ENCODE assay signal across 8 cellular contexts in the genomic region with DNA sequence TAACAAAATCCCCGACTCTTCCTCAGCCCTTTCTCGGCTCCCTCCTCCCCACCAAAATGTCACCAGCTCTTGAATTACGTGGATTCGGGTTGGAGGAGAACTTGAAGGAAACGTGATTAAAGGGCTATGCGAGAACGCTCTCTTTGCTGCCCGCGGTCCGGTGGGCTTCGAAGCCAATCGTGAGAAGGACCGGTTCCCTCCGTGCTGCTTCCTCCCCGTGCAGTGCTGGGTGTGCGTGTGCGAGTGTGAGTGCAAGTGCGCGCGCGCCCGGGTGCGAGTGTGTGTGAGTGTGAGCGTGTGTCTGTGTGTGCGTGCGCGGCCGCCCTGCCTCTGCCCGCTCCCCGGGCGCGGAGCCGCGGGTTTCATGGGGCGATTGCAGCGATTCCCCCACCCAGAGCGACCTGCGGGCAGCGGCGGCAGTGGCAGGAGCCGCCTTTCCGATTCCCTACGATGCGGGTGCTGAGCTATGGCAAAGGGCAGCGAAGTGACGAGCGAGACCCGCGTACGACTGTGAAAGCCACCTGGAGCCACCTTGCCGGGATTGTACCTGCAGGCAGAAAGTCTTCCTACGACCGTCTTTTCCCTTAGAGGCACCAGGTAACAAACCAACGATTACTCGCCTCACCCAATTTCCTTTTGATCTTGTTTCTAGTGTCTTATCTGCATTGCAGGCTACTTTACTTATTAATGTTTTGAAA. TPM values are rescaled to one million over a fixed set of nuclear protein-coding genes. Genes with fewer than 3 reads are reported as not detected.
DNase-seq lines count a peak whose midpoint lies in the region; ATAC-seq, FAIRE-seq and TF ChIP-seq lines count a peak whose summit lies in the region.

No MANE protein-coding gene starts in this region.

- in situ Hi-C loops in brain microvascular endothelial cell (cut with HindIII; ENCODE audit: low pct_ligation_motif_present, low sequenced_read_pairs), result no loop called here

- ATAC-seq in A549 (no peak), GM21360 (IDR thresholded peaks at IDR 0.05; ENCODE audit: unreplicated experiment) (no peak), GM21528 (IDR thresholded peaks at IDR 0.05; ENCODE audit: low FRiP score, unreplicated experiment) (no peak)

- DNase-seq in A549 (ENCODE audit: low read depth in 1 of 2, low spot score in 1 of 2) (no peak), HuH-7.5 (ENCODE audit: low spot score) (peak; percentile 26), brain microvascular endothelial cell (no peak), mesendoderm (peak; percentile 81), SK-N-DZ (ENCODE audit: low spot score) (no peak), activated gamma-delta T cell (lab: John Stamatoyannopoulos, UW) (no peak)

- H3K23ac ChIP-seq in mesendoderm (ENCODE audit: low read length), result peak overlapping the region; percentile 97

- peak overlapping the region; percentile 89 for H3K56ac ChIP-seq in mesendoderm (ENCODE audit: low read length)

- peaks cover 13% of the 10 kb centered on the region for H3K79me2 ChIP-seq in mesendoderm (ENCODE audit: control insufficient read depth, insufficient read depth, low read length)

- H3K27me3 ChIP-seq in brain microvascular endothelial cell (replicated peaks) (peaks cover 46% of the 10 kb centered on the region), mesendoderm (ENCODE audit: insufficient read depth, low read length, poor library complexity) (peaks cover 8% of the 10 kb centered on the region)

- H4K5ac ChIP-seq in mesendoderm (ENCODE audit: low read length), result no peak overlapping the region

- H2BK120ac ChIP-seq in mesendoderm (ENCODE audit: low read depth, low read length), result no peak overlapping the region

- TF ChIP-seq POLR2A in A549 (IDR thresholded peaks at IDR 0.05; ENCODE audit: low read length), result no peak

- CTCF ChIA-PET in A549 (lab: Yijun Ruan, JAX), result no interaction called here

- H3K36me3 ChIP-seq in brain microvascular endothelial cell (replicated peaks), result no peaks in the 10 kb centered on the region
- no peaks in the 10 kb centered on the region for H3K36me3 ChIP-seq in mesendoderm (ENCODE audit: control insufficient read depth, insufficient read depth, low read length)

- H2BK15ac ChIP-seq in mesendoderm (replicated peaks; ENCODE audit: low read depth), result no peak overlapping the region

- 13% methylated on average over 48 of the region's 55 CpGs for WGBS in A549 (ENCODE audit: missing lambda C conversion rate)
- WGBS in mesendoderm (ENCODE audit: extremely low coverage, insufficient coverage, low lambda C conversion rate), result no CpG with 5 or more reads among the region's 55 CpGs

- H3K4me2 ChIP-seq in A549 (peak overlapping the region; percentile 86; the same call in 2 of the 3 replicates), mesendoderm (ENCODE audit: low read length) (peak overlapping the region; percentile 98)

- no peak for TF ChIP-seq CTCF in A549 (IDR thresholded peaks at IDR 0.05)
- TF ChIP-seq CTCF in brain microvascular endothelial cell (IDR thresholded peaks at IDR 0.05; ENCODE audit: low read depth, low read length, missing control alignments), result no peak

- TF ChIP-seq EP300 in A549 (IDR thresholded peaks at IDR 0.05), result no peak

- peak overlapping the region; percentile 93 for H3K9ac ChIP-seq in mesendoderm (ENCODE audit: low read length)

- no peak overlapping the region for H4K8ac ChIP-seq in mesendoderm (ENCODE audit: low read depth, low read length)

- H3K4me1 ChIP-seq in A549, result peaks cover 12% of the 10 kb centered on the region; the same call in 1 of the 3 replicates
- H3K4me1 ChIP-seq in mesendoderm (ENCODE audit: control insufficient read depth, low read depth, low read length), result peaks cover 6% of the 10 kb centered on the region

- no peak for FAIRE-seq in A549 (lab: Jason Lieb, UNC)

- H3K4ac ChIP-seq in mesendoderm (ENCODE audit: low read depth, low read length), result no peak overlapping the region

- POLR2A ChIA-PET in A549 (lab: Yijun Ruan, JAX), result no interaction called here

- H3K27ac ChIP-seq in A549 (no peak overlapping the region), brain microvascular endothelial cell (no peak overlapping the region), mesendoderm (ENCODE audit: low read depth, low read length) (no peak overlapping the region)

- peak overlapping the region; percentile 36 for H2BK5ac ChIP-seq in mesendoderm (ENCODE audit: low read length)

- H3K4me3 ChIP-seq in A549, result no peak overlapping the region
- H3K4me3 ChIP-seq in brain microvascular endothelial cell (ENCODE audit: low read depth, low read length), result peak overlapping the region; percentile 58
- H3K4me3 ChIP-seq in mesendoderm (ENCODE audit: low read length), result peak overlapping the region; percentile 87

- H2AK5ac ChIP-seq in mesendoderm (ENCODE audit: low read length), result no peak overlapping the region

- no peaks in the 10 kb centered on the region for H3K79me1 ChIP-seq in mesendoderm (ENCODE audit: low read length)

- H3K18ac ChIP-seq in mesendoderm (ENCODE audit: low read length), result no peak overlapping the region

- no peaks in the 10 kb centered on the region for H3K9me3 ChIP-seq in A549

- TF ChIP-seq RAD21 in A549 (conservative IDR thresholded peaks at IDR 0.05 in 1 of 2, IDR thresholded peaks at IDR 0.05 in 1 of 2), result no peak

TF ChIP-seq in A549, 52 proteins besides CTCF, POLR2A, EP300 and RAD21 (continues in another document):
- no peak for TF ChIP-seq ZSCAN20 (CRISPR knock-in tag; IDR thresholded peaks at IDR 0.05)
- TF ChIP-seq, protein P1, sequence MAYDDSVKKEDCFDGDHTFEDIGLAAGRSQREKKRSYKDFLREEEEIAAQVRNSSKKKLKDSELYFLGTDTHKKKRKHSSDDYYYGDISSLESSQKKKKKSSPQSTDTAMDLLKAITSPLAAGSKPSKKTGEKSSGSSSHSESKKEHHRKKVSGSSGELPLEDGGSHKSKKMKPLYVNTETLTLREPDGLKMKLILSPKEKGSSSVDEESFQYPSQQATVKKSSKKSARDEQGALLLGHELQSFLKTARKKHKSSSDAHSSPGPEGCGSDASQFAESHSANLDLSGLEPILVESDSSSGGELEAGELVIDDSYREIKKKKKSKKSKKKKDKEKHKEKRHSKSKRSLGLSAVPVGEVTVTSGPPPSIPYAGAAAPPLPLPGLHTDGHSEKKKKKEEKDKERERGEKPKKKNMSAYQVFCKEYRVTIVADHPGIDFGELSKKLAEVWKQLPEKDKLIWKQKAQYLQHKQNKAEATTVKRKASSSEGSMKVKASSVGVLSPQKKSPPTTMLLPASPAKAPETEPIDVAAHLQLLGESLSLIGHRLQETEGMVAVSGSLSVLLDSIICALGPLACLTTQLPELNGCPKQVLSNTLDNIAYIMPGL (CRISPR knock-in tag; IDR thresholded peaks at IDR 0.05; ENCODE audit: borderline replicate concordance), result no peak
- no peak for TF ChIP-seq KDM1A (IDR thresholded peaks at IDR 0.05; ENCODE audit: low read depth)
- TF ChIP-seq, protein P2, sequence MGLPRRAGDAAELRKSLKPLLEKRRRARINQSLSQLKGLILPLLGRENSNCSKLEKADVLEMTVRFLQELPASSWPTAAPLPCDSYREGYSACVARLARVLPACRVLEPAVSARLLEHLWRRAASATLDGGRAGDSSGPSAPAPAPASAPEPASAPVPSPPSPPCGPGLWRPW (IDR thresholded peaks at IDR 0.05), result no peak
- no peak for TF ChIP-seq HOXA7 (CRISPR knock-in tag; IDR thresholded peaks at IDR 0.05)
- no peak for TF ChIP-seq RFX5 (IDR thresholded peaks at IDR 0.05)
- TF ChIP-seq NFE2L2 (conservative IDR thresholded peaks at IDR 0.05; ENCODE audit: low read length), result no peak
- no peak for TF ChIP-seq CEBPB (IDR thresholded peaks at IDR 0.05)
- TF ChIP-seq, protein P3, sequence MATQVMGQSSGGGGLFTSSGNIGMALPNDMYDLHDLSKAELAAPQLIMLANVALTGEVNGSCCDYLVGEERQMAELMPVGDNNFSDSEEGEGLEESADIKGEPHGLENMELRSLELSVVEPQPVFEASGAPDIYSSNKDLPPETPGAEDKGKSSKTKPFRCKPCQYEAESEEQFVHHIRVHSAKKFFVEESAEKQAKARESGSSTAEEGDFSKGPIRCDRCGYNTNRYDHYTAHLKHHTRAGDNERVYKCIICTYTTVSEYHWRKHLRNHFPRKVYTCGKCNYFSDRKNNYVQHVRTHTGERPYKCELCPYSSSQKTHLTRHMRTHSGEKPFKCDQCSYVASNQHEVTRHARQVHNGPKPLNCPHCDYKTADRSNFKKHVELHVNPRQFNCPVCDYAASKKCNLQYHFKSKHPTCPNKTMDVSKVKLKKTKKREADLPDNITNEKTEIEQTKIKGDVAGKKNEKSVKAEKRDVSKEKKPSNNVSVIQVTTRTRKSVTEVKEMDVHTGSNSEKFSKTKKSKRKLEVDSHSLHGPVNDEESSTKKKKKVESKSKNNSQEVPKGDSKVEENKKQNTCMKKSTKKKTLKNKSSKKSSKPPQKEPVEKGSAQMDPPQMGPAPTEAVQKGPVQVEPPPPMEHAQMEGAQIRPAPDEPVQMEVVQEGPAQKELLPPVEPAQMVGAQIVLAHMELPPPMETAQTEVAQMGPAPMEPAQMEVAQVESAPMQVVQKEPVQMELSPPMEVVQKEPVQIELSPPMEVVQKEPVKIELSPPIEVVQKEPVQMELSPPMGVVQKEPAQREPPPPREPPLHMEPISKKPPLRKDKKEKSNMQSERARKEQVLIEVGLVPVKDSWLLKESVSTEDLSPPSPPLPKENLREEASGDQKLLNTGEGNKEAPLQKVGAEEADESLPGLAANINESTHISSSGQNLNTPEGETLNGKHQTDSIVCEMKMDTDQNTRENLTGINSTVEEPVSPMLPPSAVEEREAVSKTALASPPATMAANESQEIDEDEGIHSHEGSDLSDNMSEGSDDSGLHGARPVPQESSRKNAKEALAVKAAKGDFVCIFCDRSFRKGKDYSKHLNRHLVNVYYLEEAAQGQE (IDR thresholded peaks at IDR 0.05), result no peak
- TF ChIP-seq EHF (CRISPR knock-in tag; IDR thresholded peaks at IDR 0.05), result no peak
- TF ChIP-seq NPAS2 (CRISPR knock-in tag; IDR thresholded peaks at IDR 0.05; ENCODE audit: borderline replicate concordance), result no peak
- TF ChIP-seq ZFP36 (IDR thresholded peaks at IDR 0.05; ENCODE audit: borderline replicate concordance, partially characterized antibody), result no peak

RNA-seq across cellular contexts. Expression of a gene that starts 1.4 kb away (rescaled TPM):
- polyA plus RNA-seq in A549 (2011; rRNA removed), result not detected in 2 replicates
- polyA plus RNA-seq in A549 (2012; cell fraction: cytosol; rRNA removed), result not detected in 2 replicates
- not detected in 2 replicates for polyA plus RNA-seq in A549 (2012; cell fraction: nucleus; rRNA removed)
- polyA plus RNA-seq in A549 (2017; fragmentation: RNase III; extraction: RNeasy Plus Mini Kit Qiagen cat#74134 plus additional on column Dnase treatment), result not detected in 3 replicates
- polyA minus RNA-seq in A549 (2011; rRNA and poly(A)+ RNA removed), result not detected in 2 replicates
- polyA plus RNA-seq in mesendoderm (2013, experiment 1 of 2), result 10.5 TPM
- 9.9 TPM for polyA plus RNA-seq in mesendoderm (2013, experiment 2 of 2)
- not detected in 2 replicates for polyA plus RNA-seq in SK-N-DZ (2014; cell fraction: cytosol; rRNA removed)
- not detected in 2 replicates for polyA plus RNA-seq in SK-N-DZ (2014; cell fraction: nucleus; rRNA removed)

Comparison
In these comparisons a context has a peak if more than half of its experiments do, and no peak if none do; other contexts are left out.
1. DNase-seq: peak in HuH-7.5 (single experiment) and mesendoderm (single experiment); none in A549 (0 of 2), brain microvascular endothelial cell (single experiment), SK-N-DZ (single experiment) and activated gamma-delta T cell (single experiment).